14 cellular contexts compared by ENCODE assay signal in the genomic region with DNA sequence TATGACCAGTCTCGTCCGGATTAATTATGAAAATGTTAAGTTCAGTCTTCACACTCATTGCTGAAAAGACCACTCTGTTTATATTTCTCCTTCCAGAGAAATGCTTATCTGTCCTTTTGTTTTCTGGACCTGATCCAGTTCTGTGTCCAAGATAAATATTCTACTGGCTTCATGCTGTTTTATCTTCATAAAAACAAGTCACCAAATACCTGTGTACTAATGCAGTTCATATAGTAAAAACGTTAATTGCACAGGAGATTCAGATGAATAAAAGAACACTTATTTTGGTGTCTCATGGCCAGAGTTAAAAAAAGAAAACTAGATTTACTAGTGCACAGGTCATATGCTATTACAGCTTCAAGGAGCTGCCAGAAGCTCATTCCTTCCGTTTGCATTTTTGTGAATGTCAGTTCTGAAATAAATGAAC. TPM values are rescaled to one million over a fixed set of nuclear protein-coding genes. Genes with fewer than 3 reads are reported as not detected.
DNase-seq lines count a peak whose midpoint lies in the region; ATAC-seq, FAIRE-seq and TF ChIP-seq lines count a peak whose summit lies in the region.
"Had no signal": no experiment of that assay in that cellular context is flagged by ENCODE, and none has a peak within 500 bp of the region (broad histone marks: within the 10 kb centered on the region; RNA-seq: fewer than 3 reads in every experiment).

No MANE protein-coding gene starts in this region.

- H3K36me3 Mint-ChIP-seq in natural killer cell treated with Interleukin-12 subunit alpha and Interleukin-12 subunit beta and Interleukin-15 and Interleukin-18, amount 100 ng/mL, for 72 hours, result no peaks in the 10 kb centered on the region

- POLR2A ChIA-PET in GM12878 (lab: Charles Lee), result interaction anchor here (1.0 to 2.6 kb wide), 3 partner anchors 11 to 16 kb away, joined by 3 to 9 read pairs (median 4); no protein-coding TSS in a partner anchor

- intact Hi-C loops in GM12878 (cut with micrococcal nuclease; ENCODE audit: unreplicated experiment), result no loop called here

- TF ChIP-seq RAD21 in GM12878 (IDR thresholded peaks at IDR 0.05; ENCODE audit: insufficient read depth, low read depth, low read length), result no peak

- H3K9me3 ChIP-seq in GM12878 (replicated peaks; ENCODE audit: control insufficient read depth, insufficient read depth, low read length) (no peaks in the 10 kb centered on the region), skeletal muscle tissue (ENCODE audit: control insufficient read depth in 3 of 3, low read length in 3 of 3) (no peaks in the 10 kb centered on the region)
- H3K9me3 ChIP-seq: Caco-2 had no signal

- no peaks in the 10 kb centered on the region for H3K27me3 Mint-ChIP-seq in natural killer cell treated with Interleukin-12 subunit alpha and Interleukin-12 subunit beta and Interleukin-15 and Interleukin-18, amount 100 ng/mL, for 72 hours
- H3K27me3 Mint-ChIP-seq: T-helper 17 cell had no signal

- TF ChIP-seq EP300 in GM12878 (IDR thresholded peaks at IDR 0.05; ENCODE audit: borderline replicate concordance in 1 of 2, control insufficient read depth in 1 of 2, low read depth in 2 of 2, low read length in 2 of 2), result no peak

- SMC1A ChIA-PET in GM12878 (lab: Charles Lee; ENCODE audit: uncharacterized antibody, unreplicated experiment), result interaction anchor here (0.7 to 14.1 kb wide), 8 partner anchors 9 to 76 kb away, joined by 3 to 291 read pairs (median 6); no protein-coding TSS in a partner anchor

- H3K4me1 Mint-ChIP-seq in natural killer cell treated with Interleukin-12 subunit alpha and Interleukin-12 subunit beta and Interleukin-15 and Interleukin-18, amount 100 ng/mL, for 72 hours (ENCODE audit: low read depth in 2 of 2), result peaks cover 34 to 42% of the 10 kb centered on the region in 2 donors

- H4K20me1 ChIP-seq in GM12878 (ENCODE audit: control insufficient read depth, insufficient read depth), result no peaks in the 10 kb centered on the region

- H3K4me3 ChIP-seq in GM12878, result no peak overlapping the region
- peak overlapping the region; percentile 7 to 65 (median 41) for H3K4me3 ChIP-seq in skeletal muscle tissue (ENCODE audit: low read length in 3 of 3)

- RAD21 ChIA-PET in GM12878 (lab: Charles Lee; ENCODE audit: unreplicated experiment), result interaction anchor here (1.0 to 4.6 kb wide), 6 partner anchors 17 to 65 kb away, joined by 5 to 29 read pairs (median 6); a partner anchor contains a TSS

- H3K36me3 ChIP-seq in GM12878 (ENCODE audit: control insufficient read depth in 2 of 2, insufficient read depth in 2 of 2, low read length in 1 of 2), result no peaks in the 10 kb centered on the region
- H3K36me3 ChIP-seq in skeletal muscle tissue (ENCODE audit: control insufficient read depth in 3 of 3, insufficient read depth in 3 of 3, low read length in 3 of 3), result no peaks in the 10 kb centered on the region

- in situ Hi-C loops in GM12878 (cut with MboI), result no loop called here

- peaks cover 12% of the 10 kb centered on the region for H3K79me2 ChIP-seq in GM12878 (ENCODE audit: control insufficient read depth, insufficient read depth, low read length)

- no TSS peak for BruUV-seq in GM12878 (replicated peaks; lab: Mats Ljungman, UMichigan)

- TF ChIP-seq POLR2A in GM12878 (IDR thresholded peaks at IDR 0.05; ENCODE audit: low read depth, low read length), result no peak

- H3K27ac Mint-ChIP-seq in natural killer cell treated with Interleukin-12 subunit alpha and Interleukin-12 subunit beta and Interleukin-15 and Interleukin-18, amount 100 ng/mL, for 72 hours, result peak overlapping the region in 1 of 2 donors; percentile 33
- H3K27ac Mint-ChIP-seq: T-helper 17 cell had no signal

- H3K27me3 ChIP-seq in GM12878 (replicated peaks in 1 of 2; ENCODE audit: control insufficient read depth in 2 of 2, insufficient read depth in 2 of 2, low read length in 1 of 2) (no peaks in the 10 kb centered on the region), skeletal muscle tissue (ENCODE audit: control insufficient read depth in 3 of 3, insufficient read depth in 3 of 3, low read length in 3 of 3) (no peaks in the 10 kb centered on the region)

- no peaks in the 10 kb centered on the region for H3K9me3 Mint-ChIP-seq in natural killer cell treated with Interleukin-12 subunit alpha and Interleukin-12 subunit beta and Interleukin-15 and Interleukin-18, amount 100 ng/mL, for 72 hours

- no peak overlapping the region for H2AFZ ChIP-seq in GM12878 (ENCODE audit: control insufficient read depth, low read depth, low read length)

- H3K4me2 ChIP-seq in GM12878 (ENCODE audit: control insufficient read depth, insufficient read depth), result no peak overlapping the region; the same call in 1 of the 2 replicates

- FAIRE-seq in GM12878 (lab: Jason Lieb, UNC) (no peak), islet of Langerhans (lab: Jason Lieb, UNC) (peak; percentile 98)
- FAIRE-seq: bronchial epithelial cell, frontal cortex, GM12892 had no signal

- WGBS in GM12878 (ENCODE audit: insufficient coverage, insufficient replicate concordance, low lambda C conversion rate, missing lambda C conversion rate), result 20% methylated on average over 4 of the region's 4 CpGs

- CTCF ChIA-PET in GM12878 (lab: Yijun Ruan, JAX), result interaction anchor here (0.9 to 2.7 kb wide), 6 partner anchors 13 to 65 kb away, joined by 3 to 14 read pairs (median 7); no protein-coding TSS in a partner anchor

- H3K4me1 ChIP-seq in GM12878 (ENCODE audit: control insufficient read depth, insufficient read depth, low read length) (no peaks in the 10 kb centered on the region), skeletal muscle tissue (ENCODE audit: control insufficient read depth in 3 of 3, insufficient read depth in 3 of 3, low read length in 3 of 3) (peaks cover 38 to 47% (median 43%) of the 10 kb centered on the region in 3 donors)

- DNase-seq in NCI-H146 (lab: John Stamatoyannopoulos, UW) (peak; percentile 12), GM12878 (ENCODE audit: low read depth, low spot score) (no peak), NCI-H82 treated with DMSO at 0.1 percent for 48 hours (lab: John Stamatoyannopoulos, UW; ENCODE audit: unreplicated experiment) (no peak)
- DNase-seq in activated naive CD4-positive, alpha-beta T cell treated with anti-CD3 and anti-CD28 coated beads, Interleukin-2, amount 50 U/mL, for 16 hours, result no peak
- DNase-seq in natural killer cell treated with Interleukin-12 subunit alpha and Interleukin-12 subunit beta and Interleukin-15 and Interleukin-18, amount 100 ng/mL, for 72 hours (ENCODE audit: low spot score), result no peak
- DNase-seq: Caco-2; MV-4-11; stimulated activated naive CD4-positive, alpha-beta T cell; T-helper 17 cell had no signal

- TF ChIP-seq CTCF in GM12878 (IDR thresholded peaks at IDR 0.05 in 2 of 3, conservative IDR thresholded peaks at IDR 0.05 in 1 of 3; ENCODE audit: control insufficient read depth in 2 of 3, extremely low read depth in 1 of 3, insufficient read depth in 1 of 3, low read depth in 3 of 3, low read length in 3 of 3), result no peak

- H3K4me3 Mint-ChIP-seq in natural killer cell treated with Interleukin-12 subunit alpha and Interleukin-12 subunit beta and Interleukin-15 and Interleukin-18, amount 100 ng/mL, for 72 hours, result no peak overlapping the region
- H3K4me3 Mint-ChIP-seq: T-helper 17 cell had no signal

- no peak for ATAC-seq in GM12878
- no peak for ATAC-seq in natural killer cell treated with Interleukin-12 subunit alpha and Interleukin-12 subunit beta and Interleukin-15 and Interleukin-18, amount 100 ng/mL, for 72 hours
- ATAC-seq: T-helper 17 cell had no signal

- H3K9ac ChIP-seq in GM12878 (ENCODE audit: control insufficient read depth, insufficient read depth, low read length) (no peak overlapping the region), skeletal muscle tissue (ENCODE audit: low read depth in 1 of 3, low read length in 3 of 3) (peak overlapping the region; percentile 55 to 68 (median 60))

- H3K27ac ChIP-seq in GM12878 (ENCODE audit: control insufficient read depth, insufficient read depth), result peak overlapping the region; percentile 22; the same call in 1 of the 2 replicates
- H3K27ac ChIP-seq in skeletal muscle tissue (ENCODE audit: low read depth, low read length), result peak overlapping the region; percentile 60

TF ChIP-seq in GM12878, 131 proteins besides CTCF, POLR2A, EP300 and RAD21:
- TF ChIP-seq CBX5 (IDR thresholded peaks at IDR 0.05; ENCODE audit: low read depth) (no peak), YBX1 (IDR thresholded peaks at IDR 0.05) (no peak), SMAD1 (IDR thresholded peaks at IDR 0.05; ENCODE audit: low read depth, partially characterized antibody) (no peak), CREM (IDR thresholded peaks at IDR 0.05; ENCODE audit: low read depth) (no peak), ZZZ3 (IDR thresholded peaks at IDR 0.05; ENCODE audit: control insufficient read depth, insufficient read length, low read depth) (no peak)

RNA-seq across cellular contexts. Expression of a gene that starts 17.3 kb away (rescaled TPM):
- total RNA-seq in GM12878 (2013; cell fraction: nucleolus; rRNA removed), result 7.1 and 7.9 TPM in 2 replicates
- total RNA-seq in GM12878 (2014; rRNA removed) (0.17 and 0.22 TPM in 2 replicates), GM12878 (2014; rRNA removed; fragmentation: Illumina TruSeq; extraction: Trizol) (0.23 and 0.27 TPM in 2 replicates), GM12878 (2021) (0.32 and 0.38 TPM in 2 replicates), skeletal muscle tissue (21.4 TPM)
- polyA plus RNA-seq in GM12878 (2011; ENCODE audit: low read depth), result 0.92 TPM
- polyA plus RNA-seq in GM12878 (2011; rRNA removed) (0.32 and 0.38 TPM in 2 replicates), GM12878 (2014; fragmentation: Illumina TruSeq; extraction: Trizol) (0.11 and 0.12 TPM in 2 replicates), GM12878 (2014; fragmentation: Nextera tagmentation; extraction: Ambion mirVana) (under 1 TPM; 0.03 to 0.04 TPM), GM12878 (2014; rRNA removed) (0.06 and 0.20 TPM in 2 replicates), GM12878 (2016; fragmentation: Nextera tagmentation; extraction: Ambion mirVana) (under 1 TPM; 0.12 to 0.13 TPM)
- polyA plus RNA-seq in GM12878 (2011; cell fraction: cytosol; rRNA removed), result 0.25 TPM in 2 replicates
- polyA plus RNA-seq in GM12878 (2011; cell fraction: nucleus; rRNA removed), result 0.21 and 0.23 TPM in 2 replicates
- polyA plus RNA-seq in GM12878 (2012), result 1.8 and 2.2 TPM in 2 replicates
- polyA minus RNA-seq in GM12878 (2011; rRNA and poly(A)+ RNA removed), result 0.57 and 1.8 TPM in 2 replicates
- 0.13 and 0.31 TPM in 2 replicates for polyA minus RNA-seq in GM12878 (2011; cell fraction: cytosol; rRNA and poly(A)+ RNA removed)
- polyA minus RNA-seq in GM12878 (2011; cell fraction: nucleus; rRNA and poly(A)+ RNA removed), result 0.36 and 0.86 TPM in 2 replicates
- total RNA-seq in natural killer cell treated with Interleukin-12 subunit alpha and Interleukin-12 subunit beta and Interleukin-15 and Interleukin-18, amount 100 ng/mL, for 72 hours, result 10 to 100 TPM; 17.5 to 35.6 TPM
